ENCODE assay signal across 16 cellular contexts in the genomic region with DNA sequence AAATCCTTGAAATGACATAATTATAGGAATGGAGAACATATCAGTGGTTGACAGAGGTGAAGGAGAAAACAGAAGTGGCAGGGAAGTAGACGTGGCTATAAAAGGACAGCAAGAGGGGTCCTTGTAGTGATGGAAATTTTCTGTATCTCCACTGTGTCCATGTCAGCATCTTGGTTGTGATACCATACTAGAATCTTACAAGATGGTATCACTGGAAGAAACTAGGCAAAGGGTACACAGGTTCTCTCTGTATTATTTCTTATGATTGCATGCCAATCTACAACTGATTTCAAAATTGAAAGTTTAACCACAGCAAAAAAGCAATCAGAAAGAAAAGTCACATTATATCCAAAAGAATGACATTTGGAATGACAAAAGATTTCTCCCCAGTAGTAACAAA. TPM values are rescaled to one million over a fixed set of nuclear protein-coding genes. Genes with fewer than 3 reads are reported as not detected.
DNase-seq lines count a peak whose midpoint lies in the region; ATAC-seq and TF ChIP-seq lines count a peak whose summit lies in the region.
"Had no signal": no experiment of that assay in that cellular context is flagged by ENCODE, and none has a peak within 500 bp of the region (broad histone marks: within the 10 kb centered on the region; RNA-seq: fewer than 3 reads in every experiment).

No MANE protein-coding gene starts in this region.

- no peak overlapping the region for H3K4me3 ChIP-seq in naive thymus-derived CD4-positive, alpha-beta T cell (ENCODE audit: low read length)
- H3K4me3 ChIP-seq: GM23338 had no signal

- H3K9me3 ChIP-seq in CD4-positive, alpha-beta T cell (ENCODE audit: control insufficient read depth, low read length) = no peaks in the 10 kb centered on the region
- H3K9me3 ChIP-seq in naive thymus-derived CD4-positive, alpha-beta T cell (ENCODE audit: control insufficient read depth in 2 of 3, low read length in 3 of 3) = no peaks in the 10 kb centered on the region

- H3K4me1 ChIP-seq in naive thymus-derived CD4-positive, alpha-beta T cell (ENCODE audit: control insufficient read depth in 2 of 2, insufficient read depth in 2 of 2, low read length in 2 of 2) = peaks cover under 1 to 15% of the 10 kb centered on the region in 2 donors

- ATAC-seq in CD4-positive, alpha-beta T cell (ENCODE audit: poor library complexity) = no peak
- ATAC-seq in naive thymus-derived CD4-positive, alpha-beta T cell = no peak
- ATAC-seq: GM23338, Panc1 had no signal

- no peaks in the 10 kb centered on the region for H3K27me3 Mint-ChIP-seq in activated T-cell treated with anti-CD3 and anti-CD28 coated beads, Interleukin-2, amount 50 U/mL, for 24 hours
- no peaks in the 10 kb centered on the region for H3K27me3 Mint-ChIP-seq in CD4-positive, alpha-beta T cell
- H3K27me3 Mint-ChIP-seq in activated T-helper 1 cell treated with anti-CD3 and anti-CD28 coated beads, Interleukin-12 subunit alpha, Interleukin-12 subunit beta, Interleukin-2, Interleukin-4 antibody, amounts not matched to agents 30 ng/mL and 10 ng/mL and 1 ng/mL, durations not matched to agents 14 hours and 24 hours and 36 hours (ENCODE audit: insufficient read depth) = no peaks in the 10 kb centered on the region
- H3K27me3 Mint-ChIP-seq in naive thymus-derived CD4-positive, alpha-beta T cell = no peaks in the 10 kb centered on the region

- intact Hi-C loops in CD4-positive, alpha-beta T cell (cut with DNase I, micrococcal nuclease) = no loop called here
- intact Hi-C loops in activated T-helper 1 cell treated with anti-CD3 and anti-CD28 coated beads, Interleukin-12 subunit alpha, Interleukin-12 subunit beta, Interleukin-2, Interleukin-4 antibody, amounts not matched to agents 30 ng/mL and 10 ng/mL and 1 ng/mL, durations not matched to agents 14 hours and 24 hours and 36 hours (cut with micrococcal nuclease) = no loop called here
- intact Hi-C loops in naive thymus-derived CD4-positive, alpha-beta T cell (cut with micrococcal nuclease) = loop anchor here in 1 of 2 donors (2.0 kb wide), 1 partner anchor 16 kb away; a partner anchor contains a TSS

- CTCF ChIA-PET in CD4-positive, alpha-beta T cell (lab: Charles Lee) = no interaction called here
- CTCF ChIA-PET in naive thymus-derived CD4-positive, alpha-beta T cell (lab: Charles Lee) = no interaction called here

- TF ChIP-seq CTCF in CD4-positive, alpha-beta T cell (IDR thresholded peaks at IDR 0.05) = no peak

- peaks cover 45% of the 10 kb centered on the region for H3K36me3 Mint-ChIP-seq in activated T-cell treated with anti-CD3 and anti-CD28 coated beads, Interleukin-2, amount 50 U/mL, for 24 hours (ENCODE audit: low read depth)
- peaks cover 57% of the 10 kb centered on the region for H3K36me3 Mint-ChIP-seq in CD4-positive, alpha-beta T cell (ENCODE audit: low read depth)
- peaks cover 31% of the 10 kb centered on the region for H3K36me3 Mint-ChIP-seq in activated T-helper 1 cell treated with anti-CD3 and anti-CD28 coated beads, Interleukin-12 subunit alpha, Interleukin-12 subunit beta, Interleukin-2, Interleukin-4 antibody, amounts not matched to agents 30 ng/mL and 10 ng/mL and 1 ng/mL, durations not matched to agents 14 hours and 24 hours and 36 hours (ENCODE audit: low read depth)
- H3K36me3 Mint-ChIP-seq in naive thymus-derived CD4-positive, alpha-beta T cell = peaks cover 14 to 31% (median 29%) of the 10 kb centered on the region in 5 donors

- peak overlapping the region; percentile 87 for H3K27ac Mint-ChIP-seq in activated T-cell treated with anti-CD3 and anti-CD28 coated beads, Interleukin-2, amount 50 U/mL, for 24 hours
- H3K27ac Mint-ChIP-seq in CD4-positive, alpha-beta T cell = peak overlapping the region; percentile 68
- peak overlapping the region; percentile 56 for H3K27ac Mint-ChIP-seq in activated T-helper 1 cell treated with anti-CD3 and anti-CD28 coated beads, Interleukin-12 subunit alpha, Interleukin-12 subunit beta, Interleukin-2, Interleukin-4 antibody, amounts not matched to agents 30 ng/mL and 10 ng/mL and 1 ng/mL, durations not matched to agents 14 hours and 24 hours and 36 hours
- peak overlapping the region; percentile 12 to 90 (median 80) for H3K27ac Mint-ChIP-seq in naive thymus-derived CD4-positive, alpha-beta T cell
- H3K27ac Mint-ChIP-seq: GM23338 had no signal

- H3K4me3 Mint-ChIP-seq in activated T-cell treated with anti-CD3 and anti-CD28 coated beads, Interleukin-2, amount 50 U/mL, for 24 hours = no peak overlapping the region
- H3K4me3 Mint-ChIP-seq in CD4-positive, alpha-beta T cell = no peak overlapping the region
- no peak overlapping the region for H3K4me3 Mint-ChIP-seq in activated T-helper 1 cell treated with anti-CD3 and anti-CD28 coated beads, Interleukin-12 subunit alpha, Interleukin-12 subunit beta, Interleukin-2, Interleukin-4 antibody, amounts not matched to agents 30 ng/mL and 10 ng/mL and 1 ng/mL, durations not matched to agents 14 hours and 24 hours and 36 hours
- H3K4me3 Mint-ChIP-seq in naive thymus-derived CD4-positive, alpha-beta T cell = no peak overlapping the region
- H3K4me3 Mint-ChIP-seq: GM23338 had no signal

- no peak overlapping the region for H3K27ac ChIP-seq in CD4-positive, alpha-beta T cell (ENCODE audit: low read depth, low read length)
- peak overlapping the region; percentile 38 for H3K27ac ChIP-seq in naive thymus-derived CD4-positive, alpha-beta T cell (ENCODE audit: low read depth, low read length)

- peaks cover 70% of the 10 kb centered on the region for H3K4me1 Mint-ChIP-seq in activated T-cell treated with anti-CD3 and anti-CD28 coated beads, Interleukin-2, amount 50 U/mL, for 24 hours (ENCODE audit: low read depth)
- H3K4me1 Mint-ChIP-seq in CD4-positive, alpha-beta T cell (ENCODE audit: low read depth) = peaks cover 54% of the 10 kb centered on the region
- H3K4me1 Mint-ChIP-seq in activated T-helper 1 cell treated with anti-CD3 and anti-CD28 coated beads, Interleukin-12 subunit alpha, Interleukin-12 subunit beta, Interleukin-2, Interleukin-4 antibody, amounts not matched to agents 30 ng/mL and 10 ng/mL and 1 ng/mL, durations not matched to agents 14 hours and 24 hours and 36 hours (ENCODE audit: low read depth) = peaks cover 72% of the 10 kb centered on the region
- H3K4me1 Mint-ChIP-seq in naive thymus-derived CD4-positive, alpha-beta T cell = peaks cover 11 to 55% (median 47%) of the 10 kb centered on the region in 7 donors

- no peaks in the 10 kb centered on the region for H3K27me3 ChIP-seq in CD4-positive, alpha-beta T cell (ENCODE audit: control insufficient read depth, insufficient read depth, low read length)
- no peaks in the 10 kb centered on the region for H3K27me3 ChIP-seq in naive thymus-derived CD4-positive, alpha-beta T cell (ENCODE audit: control insufficient read depth in 2 of 2, insufficient read depth in 2 of 2, low read length in 2 of 2)

- H3K36me3 ChIP-seq in naive thymus-derived CD4-positive, alpha-beta T cell (ENCODE audit: control insufficient read depth in 2 of 3, insufficient read depth in 3 of 3, low read length in 3 of 3) = peaks cover 0 to 9% (median 0%) of the 10 kb centered on the region in 3 experiments

- DNase-seq in activated T-cell treated with anti-CD3 and anti-CD28 coated beads, Interleukin-2, amount 50 U/mL, for 24 hours = no peak
- DNase-seq in activated T-cell treated with anti-CD3 and anti-CD28 coated beads for 4 hours (no peak), ureter (ENCODE audit: low spot score) (no peak), cortex of kidney (lab: John Stamatoyannopoulos, UW) (no peak)
- no peak for DNase-seq in CD4-positive, alpha-beta T cell
- no peak for DNase-seq in activated T-helper 1 cell treated with anti-CD3 and anti-CD28 coated beads, Interleukin-12 subunit alpha, Interleukin-12 subunit beta, Interleukin-2, Interleukin-4 antibody, amounts not matched to agents 30 ng/mL and 10 ng/mL and 1 ng/mL, durations not matched to agents 14 hours and 24 hours and 36 hours (ENCODE audit: low spot score)
- no peak for DNase-seq in naive thymus-derived CD4-positive, alpha-beta T cell
- DNase-seq: AML-193, DMS 273 treated with DMSO at 0.1 percent for 48 hours, MV-4-11, NCI-H1417 treated with DMSO at 0.1 percent for 48 hours, NCI-H2029 treated with DMSO at 0.1 percent for 48 hours, NCI-H510A, NCI-H82 had no signal

- POLR2A ChIA-PET in CD4-positive, alpha-beta T cell (lab: Charles Lee) = no interaction called here
- POLR2A ChIA-PET in naive thymus-derived CD4-positive, alpha-beta T cell (lab: Charles Lee) = interaction anchor here (0.6 kb wide), 1 partner anchor 15 kb away, joined by 3 read pairs; no protein-coding TSS in a partner anchor

- no peaks in the 10 kb centered on the region for H3K9me3 Mint-ChIP-seq in activated T-cell treated with anti-CD3 and anti-CD28 coated beads, Interleukin-2, amount 50 U/mL, for 24 hours
- H3K9me3 Mint-ChIP-seq in CD4-positive, alpha-beta T cell = no peaks in the 10 kb centered on the region
- peaks cover 3% of the 10 kb centered on the region for H3K9me3 Mint-ChIP-seq in activated T-helper 1 cell treated with anti-CD3 and anti-CD28 coated beads, Interleukin-12 subunit alpha, Interleukin-12 subunit beta, Interleukin-2, Interleukin-4 antibody, amounts not matched to agents 30 ng/mL and 10 ng/mL and 1 ng/mL, durations not matched to agents 14 hours and 24 hours and 36 hours
- H3K9me3 Mint-ChIP-seq in naive thymus-derived CD4-positive, alpha-beta T cell = no peaks in the 10 kb centered on the region
- H3K9me3 Mint-ChIP-seq: GM23338 had no signal

RNA-seq across cellular contexts. Expression of a gene that starts 16.4 kb away (rescaled TPM):
- 10 to 100 TPM; 70.2 to 71.0 TPM for total RNA-seq in CD4-positive, alpha-beta T cell
- total RNA-seq in activated T-helper 1 cell treated with anti-CD3 and anti-CD28 coated beads, Interleukin-12 subunit alpha, Interleukin-12 subunit beta, Interleukin-2, Interleukin-4 antibody, amounts not matched to agents 30 ng/mL and 10 ng/mL and 1 ng/mL, durations not matched to agents 14 hours and 24 hours and 36 hours = 94.7 and 96.7 TPM in 2 replicates
- total RNA-seq in naive thymus-derived CD4-positive, alpha-beta T cell = 10 to 100 TPM; 30.1 to 85.6 (median 74.1) TPM
- 1 to 10 TPM; 1.8 to 2.3 TPM for polyA plus RNA-seq in naive thymus-derived CD4-positive, alpha-beta T cell
- total RNA-seq in ureter = 2.4 TPM
- polyA plus RNA-seq: GM23338 had no signal

RNA-seq across cellular contexts. Expression of a gene that starts 44.6 kb away (rescaled TPM):
- 10 to 100 TPM; 51.8 to 53.5 TPM for total RNA-seq in CD4-positive, alpha-beta T cell
- total RNA-seq in activated T-helper 1 cell treated with anti-CD3 and anti-CD28 coated beads, Interleukin-12 subunit alpha, Interleukin-12 subunit beta, Interleukin-2, Interleukin-4 antibody, amounts not matched to agents 30 ng/mL and 10 ng/mL and 1 ng/mL, durations not matched to agents 14 hours and 24 hours and 36 hours = 25.0 and 26.1 TPM in 2 replicates
- total RNA-seq in naive thymus-derived CD4-positive, alpha-beta T cell = 10 to 100 TPM; 21.0 to 42.9 (median 35.7) TPM
- 10 to 100 TPM; 15.3 to 16.3 TPM for polyA plus RNA-seq in naive thymus-derived CD4-positive, alpha-beta T cell
- total RNA-seq in ureter = 34.2 TPM
